ENCODE assay signal across 1 cellular context in the genomic region with DNA sequence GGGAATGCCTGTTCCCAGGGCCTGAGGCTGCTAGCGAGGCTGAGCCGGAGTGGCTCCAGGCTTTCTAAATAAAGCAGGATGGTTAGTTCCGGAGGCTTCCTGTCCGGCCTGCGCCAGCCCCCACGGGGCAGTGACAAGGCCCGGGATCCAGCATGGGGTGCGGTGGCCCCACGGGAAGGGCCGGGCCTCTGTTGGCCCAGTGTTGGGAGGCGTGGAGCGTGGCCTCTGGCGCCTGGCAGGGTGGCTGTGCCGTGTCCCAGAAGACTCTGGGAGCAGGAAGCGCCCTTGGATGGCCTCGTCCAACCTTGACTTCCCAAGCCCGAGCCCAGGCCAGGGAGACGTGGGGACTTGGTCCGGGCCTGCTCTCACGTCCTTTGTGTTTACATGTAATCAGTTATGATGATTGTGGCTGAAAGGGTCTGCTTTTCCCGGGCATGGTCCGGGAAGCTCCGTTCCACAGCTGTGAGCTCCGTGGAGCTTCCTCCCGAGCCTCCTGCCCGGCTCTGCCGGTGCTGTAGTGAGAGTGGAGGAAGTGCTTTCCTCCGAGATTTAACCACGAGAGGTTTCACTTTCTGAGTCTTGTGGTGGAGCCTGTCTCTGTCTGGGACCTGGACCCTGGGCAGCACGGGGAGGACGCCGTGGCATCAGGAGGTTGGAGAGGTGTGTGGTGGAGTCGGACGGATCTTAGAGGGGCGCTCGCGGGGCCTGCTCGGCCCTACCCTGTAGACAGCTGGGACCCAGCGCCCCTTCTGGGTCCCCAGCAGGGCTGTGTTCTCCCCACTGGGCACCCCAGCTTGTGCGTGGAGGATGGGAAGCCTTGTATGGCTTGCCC.
TF ChIP-seq lines count a peak whose summit lies in the region.

No MANE protein-coding gene starts in this region.

TF ChIP-seq in GM23338, 12 proteins besides CTCF, POLR2A, EP300 and RAD21 (continued from another document):
- TF ChIP-seq REST (IDR thresholded peaks at IDR 0.05; ENCODE audit: unreplicated experiment) (no peak), EZH2 (IDR thresholded peaks at IDR 0.05; ENCODE audit: low read depth, unreplicated experiment) (no peak), ZNF462 (CRISPR knock-in tag; IDR thresholded peaks at IDR 0.05) (no peak), JUNB (IDR thresholded peaks at IDR 0.05; ENCODE audit: unreplicated experiment) (no peak), ZNF331 (CRISPR knock-in tag; IDR thresholded peaks at IDR 0.05; ENCODE audit: low read depth) (no peak)
TF ChIP-seq in GM23338: peak in this region for 0.
